11 cellular contexts compared by ENCODE assay signal in the genomic region with DNA sequence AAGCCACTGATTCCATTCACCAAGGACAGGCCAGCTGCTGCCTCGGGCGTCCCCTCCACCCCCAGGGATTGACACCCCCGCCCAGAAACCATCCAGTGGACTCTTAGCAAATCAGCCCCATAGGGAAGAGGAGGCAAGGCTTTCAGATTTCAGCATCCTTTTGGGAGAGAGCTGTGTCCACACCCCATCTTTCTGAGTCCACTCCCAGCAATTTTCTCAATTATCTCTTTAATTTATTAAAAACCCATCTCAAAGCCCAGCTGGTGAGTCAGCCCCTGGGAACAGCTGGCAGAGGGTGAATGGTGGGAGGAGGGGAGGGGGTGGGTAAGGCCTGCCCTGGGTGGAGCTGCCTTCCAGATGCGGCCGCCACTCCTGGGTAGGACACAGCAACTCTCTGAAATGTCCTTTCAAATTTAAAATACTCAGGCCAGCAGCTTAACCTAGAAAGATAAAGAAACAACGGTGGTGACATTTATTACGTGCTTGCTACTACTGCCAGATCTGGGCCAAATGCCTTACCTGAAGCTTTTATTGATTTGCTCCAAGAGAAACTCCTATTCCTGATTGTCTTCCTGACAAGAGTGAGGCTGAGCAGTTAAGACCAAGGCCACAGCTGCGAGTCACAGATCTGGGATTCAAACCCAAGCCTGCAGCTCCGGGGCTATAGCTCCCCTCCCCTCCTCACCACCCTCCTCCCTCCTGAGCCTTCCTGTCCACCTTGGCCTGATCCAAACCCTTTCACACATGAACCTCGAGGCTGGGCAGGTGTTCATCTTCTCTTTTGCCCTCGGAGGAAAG.
A peak's percentile ranks its signal among the peaks of the same experiment; 100 is the strongest.
DNase-seq lines count a peak whose midpoint lies in the region; ATAC-seq and TF ChIP-seq lines count a peak whose summit lies in the region.
"Had no signal": no experiment of that assay in that cellular context is flagged by ENCODE, and none has a peak within 500 bp of the region (broad histone marks: within the 10 kb centered on the region; RNA-seq: fewer than 3 reads in every experiment).

No MANE protein-coding gene starts in this region.

- no peaks in the 10 kb centered on the region for H3K27me3 ChIP-seq in vagina

- H3K27ac Mint-ChIP-seq in activated naive CD4-positive, alpha-beta T cell treated with anti-CD3 and anti-CD28 coated beads, Interleukin-2, amount 50 U/mL, for 72 hours = peak overlapping the region in 1 of 2 donors; percentile 62

- intact Hi-C loops in Right ventricle myocardium inferior (cut with DNase I) = no loop called here
- intact Hi-C loops in cardiac septum (cut with DNase I) = no loop called here
- intact Hi-C loops in vagina (cut with DNase I) = no loop called here

- no peak for TF ChIP-seq POLR2A in vagina (IDR thresholded peaks at IDR 0.05)

- H3K4me3 ChIP-seq in cardiac fibroblast (replicated peaks in 1 of 2; ENCODE audit: low read depth in 2 of 2, low read length in 2 of 2) = no peak overlapping the region
- H3K4me3 ChIP-seq in vagina = no peak overlapping the region

- H3K27ac ChIP-seq in vagina = peak overlapping the region; percentile 61

- H3K4me1 ChIP-seq in vagina = peaks cover 19% of the 10 kb centered on the region

- no peaks in the 10 kb centered on the region for H3K9me3 ChIP-seq in vagina

- ATAC-seq in Right ventricle myocardium inferior (peak; percentile 75), GM19455 (IDR thresholded peaks at IDR 0.05; ENCODE audit: unreplicated experiment) (no peak)
- ATAC-seq in activated naive CD4-positive, alpha-beta T cell treated with anti-CD3 and anti-CD28 coated beads, Interleukin-2, amount 50 U/mL, for 72 hours = no peak

- DNase-seq in Right ventricle myocardium inferior (ENCODE audit: missing footprints) = peak; percentile 54
- DNase-seq in cardiac septum (ENCODE audit: low spot score) = no peak
- DNase-seq in cardiac fibroblast (ENCODE audit: low read depth in 2 of 2) = peak; percentile 27 to 42
- DNase-seq in left kidney (ENCODE audit: low read depth, low spot score) = peak; percentile 39
- no peak for DNase-seq in vagina (ENCODE audit: extremely low spot score in 2 of 2)
- no peak for DNase-seq in activated naive CD4-positive, alpha-beta T cell treated with anti-CD3 and anti-CD28 coated beads, Interleukin-2, amount 50 U/mL, for 72 hours (ENCODE audit: low spot score in 2 of 2)
- DNase-seq in germinal center (ENCODE audit: low spot score) = no peak
- DNase-seq: aorta, NCI-H446 treated with DMSO at 0.1 percent for 48 hours, SHP77 had no signal

- TF ChIP-seq CTCF in cardiac fibroblast (IDR thresholded peaks at IDR 0.05; ENCODE audit: low read depth, low read length) (no peak), vagina (IDR thresholded peaks at IDR 0.05) (no peak)

- no peaks in the 10 kb centered on the region for H3K9me3 Mint-ChIP-seq in activated naive CD4-positive, alpha-beta T cell treated with anti-CD3 and anti-CD28 coated beads, Interleukin-2, amount 50 U/mL, for 72 hours

- H3K36me3 Mint-ChIP-seq in activated naive CD4-positive, alpha-beta T cell treated with anti-CD3 and anti-CD28 coated beads, Interleukin-2, amount 50 U/mL, for 72 hours = no peaks in the 10 kb centered on the region

- peaks cover 0 to 16% of the 10 kb centered on the region in 2 donors for H3K36me3 ChIP-seq in vagina

Comparison
In these comparisons a context has a peak if more than half of its experiments do, and no peak if none do; other contexts are left out.
1. DNase-seq: peak in Right ventricle myocardium inferior (single experiment), cardiac fibroblast (2 of 2) and left kidney (single experiment); none in cardiac septum (single experiment), vagina (0 of 2), activated naive CD4-positive, alpha-beta T cell treated with anti-CD3 and anti-CD28 coated beads, Interleukin-2, amount 50 U/mL, for 72 hours (0 of 2) and germinal center (single experiment).